24 cellular contexts compared by ENCODE assay signal in genomic region chr3:191387441-191388077, GRCh38. TPM values are rescaled to one million over a fixed set of nuclear protein-coding genes. Genes with fewer than 3 reads are reported as not detected.
A peak's percentile ranks its signal among the peaks of the same experiment; 100 is the strongest.
DNase-seq lines count a peak whose midpoint lies in the region; ATAC-seq, FAIRE-seq and TF ChIP-seq lines count a peak whose summit lies in the region.
"Had no signal": no experiment of that assay in that cellular context is flagged by ENCODE, and none has a peak within 500 bp of the region (broad histone marks: within the 10 kb centered on the region; RNA-seq: fewer than 3 reads in every experiment).

No MANE protein-coding gene starts in this region.

- no peak for ATAC-seq in K562
- ATAC-seq: effector memory CD8-positive, alpha-beta T cell; mucosa of descending colon; sciatic nerve had no signal

- H4K20me1 ChIP-seq in K562 (replicated peaks; ENCODE audit: control insufficient read depth, insufficient read depth, low read length), result no peaks in the 10 kb centered on the region

- peaks cover 17% of the 10 kb centered on the region; the same call in 1 of the 3 replicates for H3K36me3 ChIP-seq in K562 (ENCODE audit: control insufficient read depth, insufficient read depth, low read length)
- peaks cover 7 to 76% of the 10 kb centered on the region in 2 experiments for H3K36me3 ChIP-seq in mesenchymal stem cell (ENCODE audit: control insufficient read depth in 1 of 2, insufficient read depth in 2 of 2, low read depth in 1 of 2, low read length in 2 of 2)
- H3K36me3 ChIP-seq in small intestine (ENCODE audit: control insufficient read depth in 2 of 2, insufficient read depth in 2 of 2, low read length in 2 of 2), result peaks cover 2 to 11% of the 10 kb centered on the region in 2 donors

- H2BK15ac ChIP-seq in mesenchymal stem cell (ENCODE audit: low read depth, poor library complexity, severe bottlenecking), result no peak overlapping the region

- TF ChIP-seq CTCF in D721Med (IDR thresholded peaks at IDR 0.05; ENCODE audit: insufficient read depth, missing control alignments) (no peak), HFFc6 (IDR thresholded peaks at IDR 0.05) (no peak), K562 (IDR thresholded peaks at IDR 0.05 in 2 of 3, conservative IDR thresholded peaks at IDR 0.05 in 1 of 3; ENCODE audit: insufficient read depth in 2 of 3, low read depth in 1 of 3, low read length in 3 of 3) (no peak)

- in situ Hi-C loops in K562 (cut with MboI), result no loop called here

- H3K27me3 ChIP-seq in K562 (ENCODE audit: control insufficient read depth in 2 of 2, insufficient read depth in 2 of 2, low read length in 2 of 2) (no peaks in the 10 kb centered on the region), mesenchymal stem cell (ENCODE audit: control insufficient read depth in 1 of 2, insufficient read depth in 1 of 2, low read length in 2 of 2) (no peaks in the 10 kb centered on the region), small intestine (ENCODE audit: control insufficient read depth in 2 of 2, insufficient read depth in 2 of 2, low read length in 2 of 2) (no peaks in the 10 kb centered on the region)
- H3K27me3 ChIP-seq: brain microvascular endothelial cell, esophagus squamous epithelium had no signal

- no peak overlapping the region for H2AK5ac ChIP-seq in mesenchymal stem cell (ENCODE audit: low read length, severe bottlenecking)

- WGBS in K562 (ENCODE audit: insufficient coverage, low coverage, missing lambda C conversion rate), result 25% methylated on average over 1 of the region's 1 CpG
- WGBS in mesenchymal stem cell, result 38% methylated on average over 1 of the region's 1 CpG
- 65 to 77% (median 76%) methylated on average over 1 of the region's 1 CpG for WGBS in small intestine, 3 donors

- FAIRE-seq in D721Med (lab: Jason Lieb, UNC) (peak; percentile 56), K562 (lab: Jason Lieb, UNC) (peak; percentile 64), small intestine (lab: Jason Lieb, UNC) (no peak)
- FAIRE-seq: colon, GM12891 had no signal

- POLR2A ChIA-PET in K562 (lab: Yijun Ruan, JAX), result no interaction called here

- H3K4me2 ChIP-seq in K562 (ENCODE audit: insufficient read depth, low read length) (no peak overlapping the region), mesenchymal stem cell (ENCODE audit: low read length, poor library complexity, severe bottlenecking) (no peak overlapping the region)

- H3K4me3 Mint-ChIP-seq in HFFc6, result no peak overlapping the region
- H3K4me3 Mint-ChIP-seq: activated B cell treated with CpG ODN at 0.5 μM for 24 hours; activated naive CD8-positive, alpha-beta T cell; CD14-positive monocyte; effector memory CD8-positive, alpha-beta T cell had no signal

- TF ChIP-seq EP300 in K562 (IDR thresholded peaks at IDR 0.05; ENCODE audit: low read length), result no peak

- no peak overlapping the region for H3K9ac ChIP-seq in K562 (ENCODE audit: insufficient read depth in 1 of 2, low read depth in 2 of 2, low read length in 2 of 2)
- peak overlapping the region; percentile 0 for H3K9ac ChIP-seq in mesenchymal stem cell (ENCODE audit: low read length)
- H3K9ac ChIP-seq: parathyroid adenoma had no signal

- H3K23ac ChIP-seq in mesenchymal stem cell (ENCODE audit: low read length in 2 of 2), result no peak overlapping the region

- H3K18ac ChIP-seq in mesenchymal stem cell (ENCODE audit: low read depth in 1 of 2, low read length in 2 of 2), result no peak overlapping the region

- TF ChIP-seq POLR2A in K562 (conservative IDR thresholded peaks at IDR 0.05), result no peak

- no peak for TF ChIP-seq RAD21 in K562 (CRISPR knock-in tag; conservative IDR thresholded peaks at IDR 0.05 in 1 of 2, IDR thresholded peaks at IDR 0.05 in 1 of 2)

- CTCF ChIA-PET in K562 (lab: Yijun Ruan, JAX; ENCODE audit: low intra/inter-chr PET ratio), result no interaction called here

- H3K9me1 ChIP-seq in K562 (ENCODE audit: control insufficient read depth, insufficient read depth, low read length), result no peaks in the 10 kb centered on the region

- no peaks in the 10 kb centered on the region for H3K9me3 ChIP-seq in K562 (replicated peaks; ENCODE audit: control insufficient read depth, insufficient read depth, low read depth, low read length)
- H3K9me3 ChIP-seq in mesenchymal stem cell (ENCODE audit: control insufficient read depth, low read length), result no peaks in the 10 kb centered on the region
- H3K9me3 ChIP-seq in small intestine (ENCODE audit: control insufficient read depth, low read depth), result no peaks in the 10 kb centered on the region
- H3K9me3 ChIP-seq: esophagus squamous epithelium, mucosa of descending colon had no signal

- H3K27me3 Mint-ChIP-seq in HFFc6 (ENCODE audit: insufficient read depth), result no peaks in the 10 kb centered on the region; the same call in 1 of the 2 replicates
- H3K27me3 Mint-ChIP-seq: activated B cell treated with CpG ODN at 0.5 μM for 24 hours; activated naive CD8-positive, alpha-beta T cell; effector memory CD8-positive, alpha-beta T cell had no signal

- H3K4me3 ChIP-seq in K562, result no peak overlapping the region
- H3K4me3 ChIP-seq in mesenchymal stem cell (ENCODE audit: insufficient read depth in 1 of 2, low read depth in 1 of 2, low read length in 2 of 2), result no peak overlapping the region
- no peak overlapping the region for H3K4me3 ChIP-seq in small intestine (ENCODE audit: low read depth in 1 of 2, low read length in 2 of 2)
- H3K4me3 ChIP-seq: esophagus squamous epithelium, mucosa of descending colon had no signal

- no peak overlapping the region for H2BK12ac ChIP-seq in mesenchymal stem cell (ENCODE audit: low read length in 2 of 2)

- no TSS peak for BruUV-seq in K562 (replicated peaks; lab: Mats Ljungman, UMichigan)

- H3K27ac Mint-ChIP-seq in HFFc6, result peak overlapping the region; percentile 66
- H3K27ac Mint-ChIP-seq: activated B cell treated with CpG ODN at 0.5 μM for 24 hours; activated naive CD8-positive, alpha-beta T cell; activated T-helper 2 cell treated with anti-CD3 and anti-CD28 coated beads, Interferon-gamma antibody, Interleukin-2, Interleukin-4, amounts not matched to agents 10 μg/mL and 5 μg/mL and 100 μg/mL, durations not matched to agents 14 hours and 24 hours and 36 hours; CD14-positive monocyte; effector memory CD8-positive, alpha-beta T cell had no signal

- no peak for DNase-seq in D721Med (ENCODE audit: insufficient read length, low spot score)
- peak; percentile 11 for DNase-seq in HFFc6
- DNase-seq in K562 (ENCODE audit: extremely low read depth in 1 of 4, low spot score in 3 of 4), result no peak
- peak; percentile 45 for DNase-seq in mesenchymal stem cell
- no peak for DNase-seq in small intestine
- no peak for DNase-seq in NK-92 (lab: John Stamatoyannopoulos, UW; ENCODE audit: unreplicated experiment)
- DNase-seq in germinal center (ENCODE audit: low spot score), result no peak
- DNase-seq: activated B cell treated with CpG ODN at 0.5 μM for 24 hours; activated CD4-positive, alpha-beta T cell treated with anti-CD3 and anti-CD28 coated beads, Interleukin-2, amount 50 U/mL, for 48 hours; activated CD8-positive, alpha-beta memory T cell treated with anti-CD3 and anti-CD28 coated beads, Interleukin-2, amount 50 U/mL, for 48 hours; brain microvascular endothelial cell; effector memory CD8-positive, alpha-beta T cell; esophagus squamous epithelium; mucosa of descending colon; NCI-H1092; NCI-H2171; T1000 had no signal

- H3K4ac ChIP-seq in mesenchymal stem cell (ENCODE audit: low read depth in 1 of 2, low read length in 2 of 2), result no peak overlapping the region

- no peak overlapping the region for H3K27ac ChIP-seq in K562 (ENCODE audit: extremely low read depth, low read depth, low read length)
- no peak overlapping the region for H3K27ac ChIP-seq in mesenchymal stem cell (ENCODE audit: low read length, poor library complexity, severe bottlenecking)
- no peak overlapping the region for H3K27ac ChIP-seq in small intestine (ENCODE audit: low read depth in 1 of 2, low read length in 1 of 2)
- H3K27ac ChIP-seq: brain microvascular endothelial cell, esophagus squamous epithelium, parathyroid adenoma had no signal

- intact Hi-C loops in K562 (cut with micrococcal nuclease), result no loop called here

- H2BK5ac ChIP-seq in mesenchymal stem cell (ENCODE audit: low read depth, low read length, poor library complexity, severe bottlenecking), result no peak overlapping the region

- no peaks in the 10 kb centered on the region for H3K9me3 Mint-ChIP-seq in HFFc6
- H3K9me3 Mint-ChIP-seq: activated B cell treated with CpG ODN at 0.5 μM for 24 hours; activated T-helper 2 cell treated with anti-CD3 and anti-CD28 coated beads, Interferon-gamma antibody, Interleukin-2, Interleukin-4, amounts not matched to agents 10 μg/mL and 5 μg/mL and 100 μg/mL, durations not matched to agents 14 hours and 24 hours and 36 hours; CD14-positive monocyte; effector memory CD8-positive, alpha-beta T cell had no signal

- H3K14ac ChIP-seq in mesenchymal stem cell (ENCODE audit: low read length in 2 of 2), result no peak overlapping the region

- peaks cover 7% of the 10 kb centered on the region for H3K79me1 ChIP-seq in mesenchymal stem cell (replicated peaks; ENCODE audit: low read length, poor library complexity, severe bottlenecking)

- H4K91ac ChIP-seq in mesenchymal stem cell (ENCODE audit: low read length), result no peak overlapping the region

- H2AFZ ChIP-seq in K562 (ENCODE audit: low read depth, low read length), result no peak overlapping the region
- H2AFZ ChIP-seq in mesenchymal stem cell (ENCODE audit: low read depth, low read length), result no peak overlapping the region
- H2AFZ ChIP-seq: parathyroid adenoma had no signal

- H4K8ac ChIP-seq in mesenchymal stem cell (ENCODE audit: low read length), result no peak overlapping the region

- H3K4me1 ChIP-seq in K562 (replicated peaks in 1 of 2; ENCODE audit: control insufficient read depth in 2 of 2, insufficient read depth in 2 of 2, low read length in 2 of 2), result no peaks in the 10 kb centered on the region
- no peaks in the 10 kb centered on the region for H3K4me1 ChIP-seq in mesenchymal stem cell (ENCODE audit: control insufficient read depth, insufficient read depth, low read depth, low read length)
- no peaks in the 10 kb centered on the region for H3K4me1 ChIP-seq in small intestine (ENCODE audit: control insufficient read depth in 2 of 2, insufficient read depth in 1 of 2, low read depth in 1 of 2, low read length in 1 of 2)
- H3K4me1 ChIP-seq: esophagus squamous epithelium, parathyroid adenoma had no signal

- H2BK120ac ChIP-seq in mesenchymal stem cell (ENCODE audit: low read depth, low read length), result no peak overlapping the region

- H3K36me3 Mint-ChIP-seq in HFFc6 (ENCODE audit: low read depth), result peaks cover 56% of the 10 kb centered on the region
- H3K36me3 Mint-ChIP-seq: activated naive CD8-positive, alpha-beta T cell had no signal

- H3K79me2 ChIP-seq in K562 (ENCODE audit: control insufficient read depth, insufficient read depth, low read length), result no peaks in the 10 kb centered on the region
- H3K79me2 ChIP-seq: parathyroid adenoma had no signal

- peaks cover 71% of the 10 kb centered on the region for H3K4me1 Mint-ChIP-seq in HFFc6 (ENCODE audit: low read depth)

RNA-seq across cellular contexts. Expression of gene UTS2B, which starts 57.2 kb away (rescaled TPM):
- total RNA-seq in HFFc6 (2021; fragmentation: NEBNext Ultra II Directional; extraction: Animal tissue kit (Norgen Biotek cat#: 25700)), result 1 to 10 TPM in 3 of 6 experiments, under 1 TPM in 3; 0.73 to 1.8 (median 1.0) TPM
- total RNA-seq in K562 (2011; cell fraction: chromatin; rRNA removed; ENCODE audit: low replicate concordance), result not detected in 2 replicates
- total RNA-seq in K562 (2011; cell fraction: nucleolus; rRNA removed), result 0.53 TPM in 1 of 2 replicates, not detected in the other
- total RNA-seq in K562 (2011; cell fraction: nucleoplasm; rRNA removed), result not detected in 2 replicates
- total RNA-seq in K562 (2014; rRNA removed), result not detected in 2 replicates
- total RNA-seq in K562 (2014; rRNA removed; fragmentation: Illumina TruSeq; extraction: Trizol), result not detected in 2 replicates
- total RNA-seq in K562 (2015; rRNA removed; fragmentation: Illumina TruSeq; extraction: Trizol), result not detected in 2 replicates
- not detected in 2 replicates for total RNA-seq in K562 (2021)
- polyA plus RNA-seq in K562 (2011; rRNA removed), result 0.06 TPM in 1 of 2 replicates, not detected in the other
- not detected in 2 replicates for polyA plus RNA-seq in K562 (2011; cell fraction: cytosol; rRNA removed)
- 0.27 TPM in 1 of 2 replicates, not detected in the other for polyA plus RNA-seq in K562 (2011; cell fraction: nucleus; rRNA removed)
- polyA plus RNA-seq in K562 (2012), result 0.24 TPM in 1 of 2 replicates, not detected in the other
- not detected in 2 replicates for polyA plus RNA-seq in K562 (2014; fragmentation: Illumina TruSeq; extraction: Trizol)
- polyA plus RNA-seq in K562 (2014; fragmentation: Nextera tagmentation; extraction: Ambion mirVana), result not detected
- not detected in 2 replicates for polyA plus RNA-seq in K562 (2014; rRNA removed)
- 0.15 and 0.28 TPM in 2 replicates for polyA minus RNA-seq in K562 (2011; rRNA and poly(A)+ RNA removed)
- polyA minus RNA-seq in K562 (2011; cell fraction: cytosol; rRNA and poly(A)+ RNA removed), result not detected in 2 replicates
- polyA minus RNA-seq in K562 (2011; cell fraction: nucleus; rRNA and poly(A)+ RNA removed), result not detected in 2 replicates
- polyA plus RNA-seq in mesenchymal stem cell (2013, experiment 1 of 2), result 0.55 TPM
- polyA plus RNA-seq in mesenchymal stem cell (2013, experiment 2 of 2), result 0.55 TPM
- polyA plus RNA-seq in small intestine, result under 1 TPM in 1 of 3 donors, not detected in 2; 0.09 TPM
- polyA plus RNA-seq: CD14-positive monocyte had no signal

RNA-seq across cellular contexts. Expression of gene CCDC50, which starts 58.4 kb away (rescaled TPM):
- 100 to 1,000 TPM in 5 of 6 experiments, 10 to 100 TPM in 1; 94.1 to 129 (median 121) TPM for total RNA-seq in HFFc6 (2021; fragmentation: NEBNext Ultra II Directional; extraction: Animal tissue kit (Norgen Biotek cat#: 25700))
- total RNA-seq in K562 (2011; cell fraction: chromatin; rRNA removed; ENCODE audit: low replicate concordance), result 23.2 and 44.5 TPM in 2 replicates
- total RNA-seq in K562 (2011; cell fraction: nucleolus; rRNA removed), result 9.7 and 10.7 TPM in 2 replicates
- total RNA-seq in K562 (2011; cell fraction: nucleoplasm; rRNA removed), result 22.4 and 32.1 TPM in 2 replicates
- total RNA-seq in K562 (2014; rRNA removed) (50.0 and 63.4 TPM in 2 replicates), K562 (2014; rRNA removed; fragmentation: Illumina TruSeq; extraction: Trizol) (42.4 and 47.6 TPM in 2 replicates), K562 (2015; rRNA removed; fragmentation: Illumina TruSeq; extraction: Trizol) (37.1 and 37.6 TPM in 2 replicates), K562 (2021) (44.3 and 44.9 TPM in 2 replicates)
- polyA plus RNA-seq in K562 (2011; rRNA removed) (29.4 and 38.5 TPM in 2 replicates), K562 (2014; fragmentation: Illumina TruSeq; extraction: Trizol) (39.4 and 41.9 TPM in 2 replicates), K562 (2014; fragmentation: Nextera tagmentation; extraction: Ambion mirVana) (10 to 100 TPM in 1 of 2 experiments, 1 to 10 TPM in 1; 8.4 to 10.9 TPM), K562 (2014; rRNA removed) (35.1 and 40.4 TPM in 2 replicates), small intestine (10 to 100 TPM; 18.6 to 31.1 (median 22.1) TPM)
- 15.9 and 22.9 TPM in 2 replicates for polyA plus RNA-seq in K562 (2011; cell fraction: cytosol; rRNA removed)
- 16.3 and 24.7 TPM in 2 replicates for polyA plus RNA-seq in K562 (2011; cell fraction: nucleus; rRNA removed)
- 29.2 and 45.8 TPM in 2 replicates for polyA plus RNA-seq in K562 (2012)
- polyA minus RNA-seq in K562 (2011; rRNA and poly(A)+ RNA removed), result 50.5 and 51.7 TPM in 2 replicates
- polyA minus RNA-seq in K562 (2011; cell fraction: cytosol; rRNA and poly(A)+ RNA removed), result 24.1 and 24.2 TPM in 2 replicates
- 29.4 and 46.7 TPM in 2 replicates for polyA minus RNA-seq in K562 (2011; cell fraction: nucleus; rRNA and poly(A)+ RNA removed)
- polyA plus RNA-seq in mesenchymal stem cell (2013, experiment 1 of 2), result 83.5 TPM
- 86.8 TPM for polyA plus RNA-seq in mesenchymal stem cell (2013, experiment 2 of 2)

Comparison
In these comparisons a context has a peak if more than half of its experiments do, and no peak if none do; other contexts are left out.
1. DNase-seq: peak in HFFc6 (single experiment) and mesenchymal stem cell (single experiment); none in D721Med (single experiment), K562 (0 of 4), small intestine (single experiment), NK-92 (single experiment) and germinal center (single experiment).